In genomic region chr10:25614652-25615051, GRCh38 we compare ENCODE assay signal across 28 cellular contexts.
A peak's percentile ranks its signal among the peaks of the same experiment; 100 is the strongest.
DNase-seq lines count a peak whose midpoint lies in the region; ATAC-seq, FAIRE-seq and TF ChIP-seq lines count a peak whose summit lies in the region.
"Had no signal": no experiment of that assay in that cellular context is flagged by ENCODE, and none has a peak within 500 bp of the region (broad histone marks: within the 10 kb centered on the region; RNA-seq: fewer than 3 reads in every experiment).

No MANE protein-coding gene starts in this region.

- DNase-seq in A673 (ENCODE audit: low spot score) (peak; percentile 21), bronchial epithelial cell (ENCODE audit: low read depth) (peak; percentile 31), fibroblast of villous mesenchyme (ENCODE audit: low read depth) (peak; percentile 16), NCI-H82 (lab: John Stamatoyannopoulos, UW) (no peak), NCI-H1105 (lab: John Stamatoyannopoulos, UW) (no peak), amygdala (lab: John Stamatoyannopoulos, UW) (no peak)
- DNase-seq: ACHN; BE2C; C1 segment of cervical spinal cord; CD4-positive, alpha-beta memory T cell; CD4-positive, CD25-positive, alpha-beta regulatory T cell; CD8-positive, alpha-beta memory T cell; COR-L47; DMS 273 treated with DMSO at 0.1 percent for 48 hours; DMS153; DMS53; DMS79; DND-41; EL; GDM1 had no signal

- H3K36me3 ChIP-seq in A673 (ENCODE audit: insufficient read depth, low read length, poor library complexity, severe bottlenecking) (no peaks in the 10 kb centered on the region), bronchial epithelial cell (ENCODE audit: control insufficient read depth, insufficient read depth, low read length) (no peaks in the 10 kb centered on the region)
- H3K36me3 ChIP-seq: BE2C, BLaER1 had no signal

- peak; percentile 75 for ATAC-seq in esophagus mucosa
- ATAC-seq in HG03039 (IDR thresholded peaks at IDR 0.05; ENCODE audit: unreplicated experiment), result no peak
- ATAC-seq: A549, GM12878 had no signal

- CTCF ChIA-PET in A673 (lab: Charles Lee), result no interaction called here

- no TSS peak for BruUV-seq in A673 (replicated peaks; lab: Mats Ljungman, UMichigan)

- peaks cover 2% of the 10 kb centered on the region for H3K4me1 ChIP-seq in A673 (ENCODE audit: insufficient read depth, low read length, poor library complexity, severe bottlenecking)
- H3K4me1 ChIP-seq: A549, BE2C, BLaER1 had no signal

- H3K27me3 ChIP-seq in A673 (replicated peaks; ENCODE audit: insufficient read depth, low read depth, low read length, poor library complexity), result no peaks in the 10 kb centered on the region
- H3K27me3 ChIP-seq in bronchial epithelial cell (ENCODE audit: control insufficient read depth, insufficient read depth, low read length), result no peaks in the 10 kb centered on the region
- H3K27me3 ChIP-seq: BE2C, BLaER1 had no signal

- TF ChIP-seq CTCF in A673 (conservative IDR thresholded peaks at IDR 0.05; ENCODE audit: low read depth, low read length) (no peak), bronchial epithelial cell (IDR thresholded peaks at IDR 0.05; ENCODE audit: insufficient read depth, low read length, severe bottlenecking) (no peak), fibroblast of villous mesenchyme (IDR thresholded peaks at IDR 0.05; ENCODE audit: insufficient read depth, low read depth, low read length) (no peak)

- H3K4me3 ChIP-seq in A673 (ENCODE audit: low read depth, low read length, poor library complexity, severe bottlenecking), result no peak overlapping the region
- no peak overlapping the region for H3K4me3 ChIP-seq in bronchial epithelial cell (ENCODE audit: low read depth, low read length)
- no peak overlapping the region for H3K4me3 ChIP-seq in fibroblast of villous mesenchyme (ENCODE audit: low read depth, low read length)
- H3K4me3 ChIP-seq: A549, BLaER1, GM12878 had no signal

- no peaks in the 10 kb centered on the region for H3K9me3 ChIP-seq in A673 (ENCODE audit: low read depth, low read length, poor library complexity, severe bottlenecking)
- H3K9me3 ChIP-seq: A549, BE2C, BLaER1 had no signal

- no peak for FAIRE-seq in bronchial epithelial cell (lab: Jason Lieb, UNC)
- FAIRE-seq: A549, GM12878, GM12892, GM18507 had no signal

- H3K27ac ChIP-seq in A673 (ENCODE audit: low read depth, low read length, poor library complexity, severe bottlenecking), result no peak overlapping the region
- H3K27ac ChIP-seq: 22Rv1, A549, BLaER1 had no signal

- intact Hi-C loops in A673 (cut with micrococcal nuclease; ENCODE audit: unreplicated experiment), result no loop called here

- POLR2A ChIA-PET in A673 (lab: Charles Lee; ENCODE audit: low non-redundant PET), result no interaction called here

Comparison
In these comparisons a context has a peak if more than half of its experiments do, and no peak if none do; other contexts are left out.
1. DNase-seq: peak in A673 (single experiment), bronchial epithelial cell (single experiment) and fibroblast of villous mesenchyme (single experiment); none in NCI-H82 (single experiment), NCI-H1105 (single experiment) and amygdala (0 of 56).